ENCODE assay signal across 12 cellular contexts in the genomic region with DNA sequence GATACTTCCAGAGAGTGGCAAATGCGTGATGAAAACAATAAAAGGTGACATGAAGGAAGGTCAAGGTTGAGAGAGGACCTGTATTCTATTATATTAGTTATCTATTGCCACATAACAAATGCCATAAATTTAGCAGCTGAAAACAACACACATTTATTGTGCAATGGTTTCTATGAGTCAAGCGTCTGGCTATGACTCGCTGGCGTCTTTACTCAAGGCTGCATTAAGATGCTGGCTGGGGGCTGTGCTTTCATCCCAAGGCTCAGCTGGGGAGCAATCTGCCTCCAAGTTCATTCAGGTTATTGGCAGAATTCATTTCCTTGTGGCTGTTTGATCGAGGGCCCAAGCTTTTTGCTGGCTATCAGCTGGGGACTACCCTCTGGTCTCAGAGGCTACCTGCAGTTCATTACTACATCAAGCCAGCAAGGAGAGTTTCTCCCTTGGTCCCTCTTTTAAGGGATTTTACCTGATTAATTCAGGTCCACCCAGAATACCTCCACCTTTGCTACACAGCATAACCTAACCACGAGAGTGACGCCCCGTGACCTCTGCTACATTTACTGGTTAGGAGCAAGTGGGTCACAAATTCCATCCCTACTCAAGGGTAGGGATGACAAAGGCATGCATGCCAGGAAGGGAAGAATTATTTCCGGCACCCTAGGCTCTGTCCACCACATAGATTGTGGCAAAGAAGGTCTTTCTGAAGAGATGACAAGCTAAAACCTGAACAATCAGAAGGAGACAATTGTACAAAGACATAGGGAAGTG.
DNase-seq lines count a peak whose midpoint lies in the region; ATAC-seq and TF ChIP-seq lines count a peak whose summit lies in the region.
"Had no signal": no experiment of that assay in that cellular context is flagged by ENCODE, and none has a peak within 500 bp of the region (broad histone marks: within the 10 kb centered on the region; RNA-seq: fewer than 3 reads in every experiment).

No MANE protein-coding gene starts in this region.

- H3K36me3 ChIP-seq in brain microvascular endothelial cell (replicated peaks) (no peaks in the 10 kb centered on the region), left lung (no peaks in the 10 kb centered on the region), SJCRH30 (no peaks in the 10 kb centered on the region)

- no peaks in the 10 kb centered on the region for H3K4me1 ChIP-seq in left lung
- H3K4me1 ChIP-seq in SJCRH30 = peaks cover 3% of the 10 kb centered on the region; the same call in 1 of the 2 replicates

- peak; percentile 54 for ATAC-seq in left lung
- ATAC-seq in HG03521 (IDR thresholded peaks at IDR 0.05; ENCODE audit: unreplicated experiment) = no peak
- ATAC-seq: activated CD8-positive, alpha-beta T cell treated with anti-CD3 and anti-CD28 coated beads, Interleukin-2, amount 10 ng/mL, durations not matched to agents 7 days and 5 days had no signal

- peaks cover 0 to 20% of the 10 kb centered on the region in 2 donors for H3K9me3 ChIP-seq in left lung
- peaks cover 3% of the 10 kb centered on the region; the same call in 1 of the 2 replicates for H3K9me3 ChIP-seq in SJCRH30 (replicated peaks)

- peak overlapping the region; percentile 61 for H3K27ac ChIP-seq in brain microvascular endothelial cell
- H3K27ac ChIP-seq in left lung = no peak overlapping the region
- H3K27ac ChIP-seq in substantia nigra (ENCODE audit: low read depth, low read length, poor library complexity, severe bottlenecking) = no peak overlapping the region
- H3K27ac ChIP-seq in SJCRH30 = no peak overlapping the region

- TF ChIP-seq CTCF in AG09309 (IDR thresholded peaks at IDR 0.05; ENCODE audit: control insufficient read depth, insufficient read depth, low read depth, low read length, missing control alignments) (no peak), brain microvascular endothelial cell (IDR thresholded peaks at IDR 0.05; ENCODE audit: low read depth, low read length, missing control alignments) (no peak), left lung (IDR thresholded peaks at IDR 0.05) (no peak)

- H3K4me3 ChIP-seq in AG09309 (ENCODE audit: control insufficient read depth, low read depth, low read length) (no peak overlapping the region), brain microvascular endothelial cell (ENCODE audit: low read depth, low read length) (no peak overlapping the region), left lung (no peak overlapping the region), SJCRH30 (no peak overlapping the region)

- H3K27me3 ChIP-seq in brain microvascular endothelial cell (replicated peaks) = no peaks in the 10 kb centered on the region
- no peaks in the 10 kb centered on the region for H3K27me3 ChIP-seq in left lung
- H3K27me3 ChIP-seq in SJCRH30 = no peaks in the 10 kb centered on the region

- in situ Hi-C loops in brain microvascular endothelial cell (cut with HindIII; ENCODE audit: low pct_ligation_motif_present, low sequenced_read_pairs) = no loop called here

- peak; percentile 57 for DNase-seq in AG09309 (ENCODE audit: low read depth)
- peak; percentile 26 for DNase-seq in HPDE6-E6E7 (ENCODE audit: extremely low spot score)
- DNase-seq in brain microvascular endothelial cell = peak; percentile 90
- DNase-seq in left lung = peak in 1 of 2 donors; percentile 49
- no peak for DNase-seq in substantia nigra (lab: John Stamatoyannopoulos, UW)
- DNase-seq in SJCRH30 = no peak
- DNase-seq in NCI-H1436 (lab: John Stamatoyannopoulos, UW) = no peak
- DNase-seq: activated CD8-positive, alpha-beta T cell treated with anti-CD3 and anti-CD28 coated beads, Interleukin-2, amount 10 ng/mL, durations not matched to agents 7 days and 5 days; DMS79; posterior cingulate gyrus; stimulated activated CD8-positive, alpha-beta memory T cell treated with anti-CD3 and anti-CD28 coated beads, Interleukin-4, amount 100 ng/mL, for 48 hours had no signal

- intact Hi-C loops in left lung (cut with DNase I) = no loop called here

Comparison
In these comparisons a context has a peak if more than half of its experiments do, and no peak if none do; other contexts are left out.
1. DNase-seq: peak in AG09309 (single experiment), HPDE6-E6E7 (single experiment) and brain microvascular endothelial cell (single experiment); none in substantia nigra (0 of 49), SJCRH30 (0 of 2) and NCI-H1436 (single experiment).